22 cellular contexts compared by ENCODE assay signal in genomic region chr13:84049442-84049841, GRCh38.
A peak's percentile ranks its signal among the peaks of the same experiment; 100 is the strongest.
DNase-seq lines count a peak whose midpoint lies in the region; ATAC-seq, FAIRE-seq and TF ChIP-seq lines count a peak whose summit lies in the region.
"Had no signal": no experiment of that assay in that cellular context is flagged by ENCODE, and none has a peak within 500 bp of the region (broad histone marks: within the 10 kb centered on the region; RNA-seq: fewer than 3 reads in every experiment).

No MANE protein-coding gene starts in this region.

- TF ChIP-seq POLR2A in HepG2 (IDR thresholded peaks at IDR 0.05; ENCODE audit: insufficient read depth in 1 of 2, low read depth in 2 of 2, low read length in 2 of 2), result no peak
- TF ChIP-seq POLR2A in right lobe of liver (IDR thresholded peaks at IDR 0.05), result no peak
- TF ChIP-seq POLR2A in IMR-90 (IDR thresholded peaks at IDR 0.05; ENCODE audit: low read depth, low read length), result no peak
- TF ChIP-seq POLR2A in H1 (IDR thresholded peaks at IDR 0.05; ENCODE audit: control extremely low read depth in 1 of 2, low read depth in 2 of 2, low read length in 2 of 2), result no peak

- BruUV-seq in HepG2 (replicated peaks; lab: Mats Ljungman, UMichigan) (no TSS peak), IMR-90 (replicated peaks; lab: Mats Ljungman, UMichigan) (no TSS peak)

- H2BK15ac ChIP-seq in IMR-90 (ENCODE audit: low read depth, low read length) (no peak overlapping the region), H1 (ENCODE audit: low read length) (no peak overlapping the region)

- H4K8ac ChIP-seq in IMR-90 (ENCODE audit: low read depth in 2 of 2, low read length in 2 of 2), result no peak overlapping the region
- H4K8ac ChIP-seq in H1 (ENCODE audit: extremely low read depth, insufficient read depth, low read length), result no peak overlapping the region

- in situ Hi-C loops in HepG2 (cut with HindIII; ENCODE audit: extremely low pct_ligation_motif_present, low pct_unique_long_range_greater_than_20kb), result no loop called here
- in situ Hi-C loops in IMR-90 (cut with MboI; ENCODE audit: low sequenced_read_pairs), result no loop called here

- no peaks in the 10 kb centered on the region for H3K9me3 ChIP-seq in HepG2 (ENCODE audit: low read length)
- no peaks in the 10 kb centered on the region for H3K9me3 ChIP-seq in right lobe of liver
- H3K9me3 ChIP-seq in IMR-90 (ENCODE audit: control insufficient read depth, insufficient read depth, low read length), result no peaks in the 10 kb centered on the region
- H3K9me3 ChIP-seq in H1 (ENCODE audit: insufficient read depth in 2 of 2, low read depth in 1 of 2, low read length in 1 of 2), result 0 out of 4 replicates have a peak, but pooled peaks cover 0 to under 1% of the 10 kb centered on the region in 2 experiments
- H3K9me3 ChIP-seq: BLaER1 treated with 17β-estradiol and CSF1 and Interleukin-3, amounts not matched to agents 10 nM and 100 nM; Caco-2 had no signal

- H3K14ac ChIP-seq in IMR-90 (replicated peaks; ENCODE audit: low read depth, low read length) (no peak overlapping the region), H1 (ENCODE audit: insufficient read length) (no peak overlapping the region)

- FAIRE-seq in HepG2 (lab: Jason Lieb, UNC), result no peak
- FAIRE-seq in H1 (lab: Jason Lieb, UNC), result no peak
- FAIRE-seq: D721Med, G401.6, GM12891 had no signal

- H3K4me1 ChIP-seq in HepG2 (ENCODE audit: insufficient read depth, low read length) (no peaks in the 10 kb centered on the region), right lobe of liver (no peaks in the 10 kb centered on the region), GM23338 (ENCODE audit: insufficient read depth) (peaks cover 22% of the 10 kb centered on the region), IMR-90 (ENCODE audit: control insufficient read depth, insufficient read depth, low read length) (no peaks in the 10 kb centered on the region), H1 (replicated peaks in 1 of 4; ENCODE audit: control insufficient read depth in 3 of 4, insufficient read depth in 4 of 4, low read length in 3 of 4) (no peaks in the 10 kb centered on the region; a peak in 1 of 7 replicates)
- H3K4me1 ChIP-seq: BLaER1 treated with 17β-estradiol and CSF1 and Interleukin-3, amounts not matched to agents 10 nM and 100 nM; Caco-2 had no signal

- intact Hi-C loops in HepG2 (cut with micrococcal nuclease; ENCODE audit: unreplicated experiment) (no loop called here), right lobe of liver (cut with DNase I) (no loop called here), IMR-90 (cut with micrococcal nuclease) (no loop called here)

- H3K27ac ChIP-seq in HepG2 (ENCODE audit: extremely low read length, insufficient read depth, low read length) (no peak overlapping the region), right lobe of liver (no peak overlapping the region), GM23338 (ENCODE audit: low read depth) (no peak overlapping the region), IMR-90 (ENCODE audit: insufficient read depth, low read length) (no peak overlapping the region), H1 (ENCODE audit: low read depth, low read length) (no peak overlapping the region)
- H3K27ac ChIP-seq: 22Rv1; BLaER1 treated with 17β-estradiol and CSF1 and Interleukin-3, amounts not matched to agents 10 nM and 100 nM; C4-2B had no signal

- H3K4ac ChIP-seq in IMR-90 (ENCODE audit: low read depth, low read length) (no peak overlapping the region), H1 (replicated peaks; ENCODE audit: insufficient read length, low read depth, low read length) (no peak overlapping the region)

- ATAC-seq in HepG2 (no peak), right lobe of liver (no peak), GM23338 (no peak), IMR-90 (ENCODE audit: low read depth) (no peak), HG02798 (IDR thresholded peaks at IDR 0.05; ENCODE audit: poor library complexity, unreplicated experiment) (no peak)
- ATAC-seq: CD8-positive, alpha-beta T cell had no signal

- H3K4me3 ChIP-seq in HepG2 (replicated peaks in 1 of 3; ENCODE audit: insufficient read depth in 1 of 3, low read depth in 2 of 3, low read length in 3 of 3) (no peak overlapping the region), right lobe of liver (no peak overlapping the region), GM23338 (no peak overlapping the region), IMR-90 (ENCODE audit: insufficient read depth, low read depth, low read length) (no peak overlapping the region), H1 (ENCODE audit: extremely low read depth in 1 of 4, insufficient read depth in 2 of 4, low read depth in 3 of 4, low read length in 4 of 4) (no peak overlapping the region)
- H3K4me3 ChIP-seq: BLaER1 treated with 17β-estradiol and CSF1 and Interleukin-3, amounts not matched to agents 10 nM and 100 nM had no signal

- H3K9me3 Mint-ChIP-seq in GM23338, result peaks cover 5% of the 10 kb centered on the region; the same call in 1 of the 3 replicates
- H3K9me3 Mint-ChIP-seq: CD4-positive, alpha-beta T cell; CD8-positive, alpha-beta T cell had no signal

- peaks cover 1% of the 10 kb centered on the region; the same call in 2 of the 3 replicates for H3K36me3 Mint-ChIP-seq in GM23338 (ENCODE audit: low read depth)
- H3K36me3 Mint-ChIP-seq: CD8-positive, alpha-beta T cell had no signal

- no peaks in the 10 kb centered on the region for H3K9me2 ChIP-seq in GM23338 (ENCODE audit: insufficient read depth)

- no peak overlapping the region for H3K4me3 Mint-ChIP-seq in GM23338
- H3K4me3 Mint-ChIP-seq: B cell; CD4-positive, alpha-beta T cell; CD8-positive, alpha-beta T cell had no signal

- H3K79me2 ChIP-seq in HepG2 (ENCODE audit: insufficient read depth, low read length) (no peaks in the 10 kb centered on the region), GM23338 (replicated peaks; ENCODE audit: insufficient read depth) (no peaks in the 10 kb centered on the region), H1 (ENCODE audit: control insufficient read depth in 1 of 2, insufficient read depth in 2 of 2, low read length in 2 of 2) (no peaks in the 10 kb centered on the region)

- H2BK5ac ChIP-seq in IMR-90 (ENCODE audit: low read depth, low read length, poor library complexity, severe bottlenecking) (no peak overlapping the region), H1 (ENCODE audit: low read depth, low read length) (no peak overlapping the region)

- H2AK5ac ChIP-seq in IMR-90 (ENCODE audit: low read depth, low read length), result no peak overlapping the region
- no peak overlapping the region for H2AK5ac ChIP-seq in H1 (ENCODE audit: low read depth, low read length)

- no peak overlapping the region for H3K23ac ChIP-seq in IMR-90 (ENCODE audit: low read depth, low read length)
- no peak overlapping the region for H3K23ac ChIP-seq in H1 (ENCODE audit: insufficient read length)

- H2AK9ac ChIP-seq in IMR-90 (replicated peaks; ENCODE audit: low read depth, low read length, poor library complexity), result no peak overlapping the region

- CTCF ChIA-PET in HepG2 (lab: Yijun Ruan, JAX; ENCODE audit: low intra/inter-chr PET ratio, low total read pairs), result no interaction called here
- CTCF ChIA-PET in IMR-90 (lab: Yijun Ruan, JAX), result no interaction called here
- CTCF ChIA-PET in H1 (lab: Charles Lee; ENCODE audit: partially characterized antibody), result no interaction called here

- TF ChIP-seq CTCF in HepG2 (CRISPR knock-in tag; IDR thresholded peaks at IDR 0.05), result no peak
- TF ChIP-seq CTCF in right lobe of liver (IDR thresholded peaks at IDR 0.05), result no peak
- TF ChIP-seq CTCF in GM23338 (conservative IDR thresholded peaks at IDR 0.05; ENCODE audit: low read depth in 2 of 2), result no peak
- no peak for TF ChIP-seq CTCF in IMR-90 (conservative IDR thresholded peaks at IDR 0.05; ENCODE audit: low read depth, low read length)
- no peak for TF ChIP-seq CTCF in H1 (IDR thresholded peaks at IDR 0.05; ENCODE audit: control extremely low read depth in 1 of 3, insufficient read depth in 1 of 3, low read depth in 1 of 3, low read length in 3 of 3)

- H2BK120ac ChIP-seq in IMR-90 (ENCODE audit: low read depth, low read length), result no peak overlapping the region
- no peak overlapping the region for H2BK120ac ChIP-seq in H1 (replicated peaks; ENCODE audit: low read depth, low read length)

- H3K4me2 ChIP-seq in HepG2 (ENCODE audit: low read depth, low read length), result no peak overlapping the region
- no peak overlapping the region for H3K4me2 ChIP-seq in GM23338
- H3K4me2 ChIP-seq in IMR-90 (ENCODE audit: low read depth, low read length), result no peak overlapping the region
- H3K4me2 ChIP-seq in H1 (ENCODE audit: insufficient read depth in 1 of 2, low read depth in 2 of 2, low read length in 2 of 2), result no peak overlapping the region
- H3K4me2 ChIP-seq: BLaER1 treated with 17β-estradiol and CSF1 and Interleukin-3, amounts not matched to agents 10 nM and 100 nM had no signal

- TF ChIP-seq EP300 in HepG2 (IDR thresholded peaks at IDR 0.05; ENCODE audit: low read depth in 2 of 2, low read length in 2 of 2) (no peak), HepG2 (CRISPR knock-in tag; IDR thresholded peaks at IDR 0.05; ENCODE audit: borderline replicate concordance) (no peak), H1 (IDR thresholded peaks at IDR 0.05; ENCODE audit: borderline replicate concordance in 1 of 2, low read depth in 2 of 2, low read length in 2 of 2) (no peak)

- no peaks in the 10 kb centered on the region for H3K79me1 ChIP-seq in IMR-90 (ENCODE audit: low read depth in 1 of 2, low read length in 2 of 2)
- no peaks in the 10 kb centered on the region for H3K79me1 ChIP-seq in H1 (ENCODE audit: low read depth, low read length)

- H3K27ac Mint-ChIP-seq in GM23338, result 0 out of 2 replicates have a peak overlapping the region, but pooled peaks have one; percentile 9
- H3K27ac Mint-ChIP-seq: B cell; CD4-positive, alpha-beta T cell; CD8-positive, alpha-beta T cell had no signal

- DNase-seq in HepG2 (ENCODE audit: low spot score) (no peak), right lobe of liver (no peak), GM23338 (ENCODE audit: low spot score) (no peak), IMR-90 (no peak), H1 (ENCODE audit: low read depth in 1 of 2, low spot score in 2 of 2) (no peak), superior temporal gyrus (ENCODE audit: extremely low spot score) (no peak), GOT3 (lab: John Stamatoyannopoulos, UW) (no peak)
- DNase-seq: AML-193; Caco-2; Calu3; CD4-positive, alpha-beta T cell; CD8-positive, alpha-beta T cell; DMS79 treated with DMSO at 0.1 percent for 48 hours; GF-D8 had no signal

- H3K27me3 ChIP-seq in HepG2 (ENCODE audit: control insufficient read depth in 1 of 2, insufficient read depth in 2 of 2, low read length in 2 of 2) (no peaks in the 10 kb centered on the region), right lobe of liver (no peaks in the 10 kb centered on the region), GM23338 (ENCODE audit: insufficient read depth) (no peaks in the 10 kb centered on the region), IMR-90 (ENCODE audit: control insufficient read depth, insufficient read depth, low read length) (no peaks in the 10 kb centered on the region), H1 (replicated peaks in 1 of 4; ENCODE audit: control insufficient read depth in 3 of 4, extremely low read depth in 1 of 4, insufficient read depth in 3 of 4, low read length in 3 of 4) (no peaks in the 10 kb centered on the region)
- H3K27me3 ChIP-seq: BLaER1 treated with 17β-estradiol and CSF1 and Interleukin-3, amounts not matched to agents 10 nM and 100 nM had no signal

- no peak for TF ChIP-seq RAD21 in HepG2 (CRISPR knock-in tag; IDR thresholded peaks at IDR 0.05)
- TF ChIP-seq RAD21 in IMR-90 (IDR thresholded peaks at IDR 0.05; ENCODE audit: low read length), result no peak
- TF ChIP-seq RAD21 in H1 (IDR thresholded peaks at IDR 0.05 in 1 of 2, conservative IDR thresholded peaks at IDR 0.05 in 1 of 2; ENCODE audit: low read depth in 2 of 2, low read length in 2 of 2), result no peak

- H2AFZ ChIP-seq in HepG2 (ENCODE audit: low read length) (no peak overlapping the region), GM23338 (no peak overlapping the region), IMR-90 (replicated peaks; ENCODE audit: low read length, poor library complexity) (no peak overlapping the region), H1 (ENCODE audit: low read length) (no peak overlapping the region)

- H2BK20ac ChIP-seq in IMR-90 (ENCODE audit: low read depth, low read length) (no peak overlapping the region), H1 (ENCODE audit: low read length) (no peak overlapping the region)

- H3K4me1 Mint-ChIP-seq in GM23338, result peaks cover 25% of the 10 kb centered on the region; the same call in 2 of the 3 replicates
- H3K4me1 Mint-ChIP-seq: B cell had no signal

- H4K20me1 ChIP-seq in HepG2 (ENCODE audit: insufficient read depth, low read length) (no peaks in the 10 kb centered on the region), GM23338 (replicated peaks; ENCODE audit: insufficient read depth) (no peaks in the 10 kb centered on the region), IMR-90 (ENCODE audit: insufficient read depth, low read length) (no peaks in the 10 kb centered on the region), H1 (replicated peaks in 1 of 2; ENCODE audit: control insufficient read depth in 1 of 2, insufficient read depth in 2 of 2, low read length in 2 of 2) (no peaks in the 10 kb centered on the region)
- H4K20me1 ChIP-seq: BLaER1 treated with 17β-estradiol and CSF1 and Interleukin-3, amounts not matched to agents 10 nM and 100 nM had no signal

- no peak overlapping the region for H3K9ac ChIP-seq in HepG2 (ENCODE audit: insufficient read depth, low read depth, low read length)
- H3K9ac ChIP-seq in IMR-90 (ENCODE audit: low read depth, low read length), result no peak overlapping the region
- H3K9ac ChIP-seq in H1 (replicated peaks in 1 of 4; ENCODE audit: extremely low read depth in 1 of 4, low read depth in 3 of 4, low read length in 3 of 4), result no peak overlapping the region
- H3K9ac ChIP-seq: BLaER1 treated with 17β-estradiol and CSF1 and Interleukin-3, amounts not matched to agents 10 nM and 100 nM had no signal

- no peak overlapping the region for H2BK12ac ChIP-seq in H1 (ENCODE audit: low read depth, low read length)

- H3K27me3 Mint-ChIP-seq in GM23338 (ENCODE audit: insufficient read depth, low read depth, poor library complexity), result no peaks in the 10 kb centered on the region
- H3K27me3 Mint-ChIP-seq: B cell; CD4-positive, alpha-beta T cell had no signal

- POLR2A ChIA-PET in HepG2 (lab: Yijun Ruan, JAX), result no interaction called here
- POLR2A ChIA-PET in IMR-90 (lab: Charles Lee; ENCODE audit: unreplicated experiment), result no interaction called here
- POLR2A ChIA-PET in H1 (lab: Charles Lee; ENCODE audit: partially characterized antibody), result no interaction called here

- H3K18ac ChIP-seq in IMR-90 (ENCODE audit: low read depth, low read length) (no peak overlapping the region), H1 (ENCODE audit: extremely low read depth, low read length) (no peak overlapping the region)

- 2% methylated on average over 1 of the region's 1 CpG for WGBS in HepG2 (ENCODE audit: low lambda C conversion rate)
- WGBS in right lobe of liver (ENCODE audit: insufficient coverage, low coverage, low lambda C conversion rate, missing lambda C conversion rate), result 18% methylated on average over 1 of the region's 1 CpG
- WGBS in IMR-90 (ENCODE audit: extremely low coverage in 2 of 2, insufficient read length in 1 of 2), 2 experiments, result no CpG with 5 or more reads among the region's 1 CpG
- 82% methylated on average over 1 of the region's 1 CpG; no CpG with 5 or more reads in 1 of the 2 experiments for WGBS in H1 (ENCODE audit: extremely low coverage in 1 of 2, insufficient coverage in 1 of 2, insufficient read length in 1 of 2, insufficient replicate concordance in 2 of 2, low coverage in 1 of 2, low lambda C conversion rate in 2 of 2, missing lambda C conversion rate in 1 of 2), 2 experiments

- dilution Hi-C loops in IMR-90 (cut with HindIII; ENCODE audit: low sequenced_read_pairs, unreplicated experiment), result no loop called here

- H3K36me3 ChIP-seq in HepG2 (replicated peaks in 1 of 2; ENCODE audit: control insufficient read depth in 1 of 2, insufficient read depth in 2 of 2, low read length in 2 of 2) (no peaks in the 10 kb centered on the region), right lobe of liver (no peaks in the 10 kb centered on the region), GM23338 (ENCODE audit: insufficient read depth) (no peaks in the 10 kb centered on the region), IMR-90 (ENCODE audit: control insufficient read depth, insufficient read depth, low read length) (no peaks in the 10 kb centered on the region), H1 (ENCODE audit: control insufficient read depth in 2 of 4, insufficient read depth in 4 of 4, low read length in 3 of 4) (no peaks in the 10 kb centered on the region)
- H3K36me3 ChIP-seq: BLaER1 treated with 17β-estradiol and CSF1 and Interleukin-3, amounts not matched to agents 10 nM and 100 nM had no signal

- H4K5ac ChIP-seq in IMR-90 (ENCODE audit: low read depth, low read length) (no peak overlapping the region), H1 (ENCODE audit: insufficient read length, low read depth, low read length) (no peak overlapping the region)

- H3F3A ChIP-seq in GM23338 (replicated peaks; ENCODE audit: low read depth), result no peaks in the 10 kb centered on the region

- H3K23me2 ChIP-seq in H1 (ENCODE audit: low read depth, low read length), result no peaks in the 10 kb centered on the region

- H3K56ac ChIP-seq in IMR-90 (ENCODE audit: extremely low read depth, insufficient read depth, low read length) (no peak overlapping the region), H1 (replicated peaks; ENCODE audit: insufficient read length, low read depth, low read length) (no peak overlapping the region)

- no peaks in the 10 kb centered on the region for H3K9me1 ChIP-seq in IMR-90 (ENCODE audit: insufficient read depth, low read length)

- no peak overlapping the region for H4K91ac ChIP-seq in IMR-90 (ENCODE audit: insufficient read depth, low read depth, low read length)
- H4K91ac ChIP-seq in H1 (replicated peaks; ENCODE audit: insufficient read length, low read length), result no peak overlapping the region

Comparison
In these comparisons a context has a peak if more than half of its experiments do, and no peak if none do; other contexts are left out.
1. Of the 41 proteins assayed by ChIP-seq in both HepG2 and H1: peak only in HepG2: none; only in H1: none; in both: MAFK; in neither: 40.